Comparison of ENCODE assay signal across 19 cellular contexts in the genomic region with DNA sequence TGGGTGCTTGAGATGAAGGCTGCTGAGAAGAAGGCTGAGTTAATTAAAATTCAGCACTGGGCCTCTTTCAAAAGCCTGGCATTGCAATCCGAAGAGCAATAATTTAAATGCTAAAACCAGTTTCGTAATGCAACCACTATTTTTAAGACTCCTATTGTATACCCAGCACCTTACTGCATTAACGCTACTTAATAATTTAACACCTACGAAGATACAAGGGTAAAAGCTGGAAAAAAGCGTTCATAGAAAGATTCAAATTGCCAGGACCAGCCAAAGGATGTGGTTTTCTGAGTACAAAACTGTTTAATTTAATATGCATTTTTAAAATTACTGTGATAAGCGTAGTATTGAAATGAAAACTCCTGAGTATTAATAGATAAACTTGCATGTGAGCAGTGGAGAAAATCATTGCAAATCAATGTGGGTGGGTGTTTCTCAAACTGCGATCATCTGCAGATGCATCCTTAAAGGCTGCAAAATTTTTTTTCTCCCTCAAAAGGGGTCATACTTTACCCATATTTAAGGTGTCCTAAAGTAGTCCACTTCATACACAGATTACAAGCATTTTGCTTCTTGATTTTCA. TPM values are rescaled to one million over a fixed set of nuclear protein-coding genes. Genes with fewer than 3 reads are reported as not detected.
A peak's percentile ranks its signal among the peaks of the same experiment; 100 is the strongest.
DNase-seq lines count a peak whose midpoint lies in the region; ATAC-seq and TF ChIP-seq lines count a peak whose summit lies in the region.
"Had no signal": no experiment of that assay in that cellular context is flagged by ENCODE, and none has a peak within 500 bp of the region (broad histone marks: within the 10 kb centered on the region; RNA-seq: fewer than 3 reads in every experiment).

No MANE protein-coding gene starts in this region.

- no peaks in the 10 kb centered on the region for H3K27me3 Mint-ChIP-seq in activated CD8-positive, alpha-beta memory T cell treated with anti-CD3 and anti-CD28 coated beads, Interleukin-2, amount 10 ng/mL, durations not matched to agents 7 days and 5 days
- H3K27me3 Mint-ChIP-seq in CD8-positive, alpha-beta T cell (ENCODE audit: low read depth), result no peaks in the 10 kb centered on the region
- no peaks in the 10 kb centered on the region for H3K27me3 Mint-ChIP-seq in activated T-helper 17 cell treated with anti-CD3 and anti-CD28 coated beads, Interleukin-2, amount 50 U/mL, for 72 hours
- no peaks in the 10 kb centered on the region for H3K27me3 Mint-ChIP-seq in naive thymus-derived CD8-positive, alpha-beta T cell

- peak overlapping the region; percentile 34 for H3K27ac ChIP-seq in CD8-positive, alpha-beta T cell (ENCODE audit: low read depth, low read length)
- H3K27ac ChIP-seq: BLaER1 had no signal

- intact Hi-C loops in CD8-positive, alpha-beta T cell (cut with DNase I, micrococcal nuclease), result loop anchor here in 1 of 2 experiments (5.0 kb wide), 2 partner anchors 35 to 55 kb away; no protein-coding TSS in a partner anchor

- POLR2A ChIA-PET in CD8-positive, alpha-beta T cell (lab: Charles Lee), result interaction anchor here (0.7 to 1.0 kb wide), 2 partner anchors 11 to 12 kb away, joined by 3 to 4 read pairs; no protein-coding TSS in a partner anchor
- POLR2A ChIA-PET in naive thymus-derived CD8-positive, alpha-beta T cell (lab: Charles Lee), result interaction anchor here (0.7 to 2.7 kb wide), 5 partner anchors 11 to 88 kb away, joined by 3 to 9 read pairs (median 4); partner anchors contain the start of gene RASGRP1

- no peak for TF ChIP-seq CTCF in CD8-positive, alpha-beta T cell (IDR thresholded peaks at IDR 0.05)

- DNase-seq in activated CD8-positive, alpha-beta memory T cell treated with anti-CD3 and anti-CD28 coated beads, Interleukin-2, amount 10 ng/mL, durations not matched to agents 7 days and 5 days, result no peak
- DNase-seq in activated CD8-positive, alpha-beta memory T cell treated with anti-CD3 and anti-CD28 coated beads, Interleukin-2, amount 50 U/mL, for 4 hours, result no peak
- DNase-seq in CD8-positive, alpha-beta T cell, result no peak
- DNase-seq in naive thymus-derived CD8-positive, alpha-beta T cell, result no peak
- no peak for DNase-seq in SK-N-DZ (ENCODE audit: low spot score)
- DNase-seq: EL, HFFc6, MM.1S, NCI-H1092 treated with DMSO at 0.1 percent for 48 hours, NCI-H2107, NCI-H226, NCI-H526, OCI-M1, RPMI8226, SIG-M5 had no signal

- H3K36me3 ChIP-seq in CD8-positive, alpha-beta T cell (ENCODE audit: insufficient read depth, low read length), result no peaks in the 10 kb centered on the region
- H3K36me3 ChIP-seq: BLaER1 had no signal

- CTCF ChIA-PET in activated CD8-positive, alpha-beta memory T cell treated with anti-CD3 and anti-CD28 coated beads, Interleukin-2, amount 10 ng/mL, durations not matched to agents 7 days and 5 days (lab: Charles Lee), result interaction anchor here (1.4 kb wide), 2 partner anchors 13 to 113 kb away, joined by 3 to 4 read pairs; partner anchors contain the start of gene RASGRP1
- CTCF ChIA-PET in CD8-positive, alpha-beta T cell (lab: Charles Lee), result interaction anchor here (1.1 to 1.3 kb wide), 2 partner anchors 13 to 15 kb away, joined by 3 to 4 read pairs; partner anchors contain the start of gene RASGRP1

- peak overlapping the region; percentile 55 for H3K27ac Mint-ChIP-seq in activated CD8-positive, alpha-beta memory T cell treated with anti-CD3 and anti-CD28 coated beads, Interleukin-2, amount 10 ng/mL, durations not matched to agents 7 days and 5 days
- H3K27ac Mint-ChIP-seq in CD8-positive, alpha-beta T cell, result peak overlapping the region; percentile 84
- peak overlapping the region; percentile 11 for H3K27ac Mint-ChIP-seq in activated T-helper 17 cell treated with anti-CD3 and anti-CD28 coated beads, Interleukin-2, amount 50 U/mL, for 72 hours
- H3K27ac Mint-ChIP-seq in naive thymus-derived CD8-positive, alpha-beta T cell, result peak overlapping the region in 5 of 10 donors; percentile 7 to 76 (median 22)
- H3K27ac Mint-ChIP-seq: HFFc6 had no signal

- H3K27me3 ChIP-seq in CD8-positive, alpha-beta T cell (ENCODE audit: insufficient read depth, low read length), result no peaks in the 10 kb centered on the region
- H3K27me3 ChIP-seq: BLaER1 had no signal

- no peak for ATAC-seq in activated CD8-positive, alpha-beta memory T cell treated with anti-CD3 and anti-CD28 coated beads, Interleukin-2, amount 10 ng/mL, durations not matched to agents 7 days and 5 days
- ATAC-seq in CD8-positive, alpha-beta T cell, result peak; percentile 18
- ATAC-seq in activated T-helper 17 cell treated with anti-CD3 and anti-CD28 coated beads, Interleukin-2, amount 50 U/mL, for 72 hours (replicated peaks), result peak; percentile 21
- no peak for ATAC-seq in naive thymus-derived CD8-positive, alpha-beta T cell
- ATAC-seq in HG03521 (IDR thresholded peaks at IDR 0.05; ENCODE audit: unreplicated experiment), result no peak
- ATAC-seq in GM18517 (IDR thresholded peaks at IDR 0.05; ENCODE audit: unreplicated experiment), result no peak

- H3K9me3 ChIP-seq in CD8-positive, alpha-beta T cell (ENCODE audit: low read length), result no peaks in the 10 kb centered on the region

- peaks cover 2% of the 10 kb centered on the region for H3K9me3 Mint-ChIP-seq in activated CD8-positive, alpha-beta memory T cell treated with anti-CD3 and anti-CD28 coated beads, Interleukin-2, amount 10 ng/mL, durations not matched to agents 7 days and 5 days (ENCODE audit: low read depth)
- H3K9me3 Mint-ChIP-seq in CD8-positive, alpha-beta T cell, result no peaks in the 10 kb centered on the region
- no peaks in the 10 kb centered on the region for H3K9me3 Mint-ChIP-seq in activated T-helper 17 cell treated with anti-CD3 and anti-CD28 coated beads, Interleukin-2, amount 50 U/mL, for 72 hours
- H3K9me3 Mint-ChIP-seq in naive thymus-derived CD8-positive, alpha-beta T cell, result peaks cover 0 to 12% (median 0%) of the 10 kb centered on the region in 9 donors
- H3K9me3 Mint-ChIP-seq: HFFc6 had no signal

- H3K4me1 ChIP-seq in CD8-positive, alpha-beta T cell (ENCODE audit: insufficient read depth, low read length), result peaks cover 35% of the 10 kb centered on the region
- H3K4me1 ChIP-seq: BLaER1 had no signal

- peaks cover 14% of the 10 kb centered on the region for H3K36me3 Mint-ChIP-seq in activated CD8-positive, alpha-beta memory T cell treated with anti-CD3 and anti-CD28 coated beads, Interleukin-2, amount 10 ng/mL, durations not matched to agents 7 days and 5 days
- no peaks in the 10 kb centered on the region for H3K36me3 Mint-ChIP-seq in CD8-positive, alpha-beta T cell
- H3K36me3 Mint-ChIP-seq in activated T-helper 17 cell treated with anti-CD3 and anti-CD28 coated beads, Interleukin-2, amount 50 U/mL, for 72 hours (ENCODE audit: low read depth), result no peaks in the 10 kb centered on the region
- no peaks in the 10 kb centered on the region for H3K36me3 Mint-ChIP-seq in naive thymus-derived CD8-positive, alpha-beta T cell

- no peak overlapping the region for H3K4me3 ChIP-seq in CD8-positive, alpha-beta T cell (ENCODE audit: low read depth, low read length)
- H3K4me3 ChIP-seq: BLaER1 had no signal

- H3K4me1 Mint-ChIP-seq in activated CD8-positive, alpha-beta memory T cell treated with anti-CD3 and anti-CD28 coated beads, Interleukin-2, amount 10 ng/mL, durations not matched to agents 7 days and 5 days, result peaks cover 26% of the 10 kb centered on the region
- H3K4me1 Mint-ChIP-seq in CD8-positive, alpha-beta T cell (ENCODE audit: low read depth), result peaks cover 39% of the 10 kb centered on the region
- peaks cover 6% of the 10 kb centered on the region for H3K4me1 Mint-ChIP-seq in activated T-helper 17 cell treated with anti-CD3 and anti-CD28 coated beads, Interleukin-2, amount 50 U/mL, for 72 hours
- H3K4me1 Mint-ChIP-seq in naive thymus-derived CD8-positive, alpha-beta T cell, result peaks cover 8 to 49% (median 35%) of the 10 kb centered on the region in 4 donors

- H3K4me3 Mint-ChIP-seq in activated CD8-positive, alpha-beta memory T cell treated with anti-CD3 and anti-CD28 coated beads, Interleukin-2, amount 10 ng/mL, durations not matched to agents 7 days and 5 days, result peak overlapping the region; percentile 11
- H3K4me3 Mint-ChIP-seq in CD8-positive, alpha-beta T cell, result peak overlapping the region; percentile 42
- peak overlapping the region; percentile 49 for H3K4me3 Mint-ChIP-seq in activated T-helper 17 cell treated with anti-CD3 and anti-CD28 coated beads, Interleukin-2, amount 50 U/mL, for 72 hours
- H3K4me3 Mint-ChIP-seq in naive thymus-derived CD8-positive, alpha-beta T cell, result peak overlapping the region in 7 of 10 donors; percentile 0 to 53 (median 17)
- H3K4me3 Mint-ChIP-seq: HFFc6 had no signal

RNA-seq across cellular contexts. Expression of gene RASGRP1, which starts 12.9 kb away (rescaled TPM):
- total RNA-seq in activated CD8-positive, alpha-beta memory T cell treated with anti-CD3 and anti-CD28 coated beads, Interleukin-2, amount 10 ng/mL, durations not matched to agents 7 days and 5 days, result 100 to 1,000 TPM; 143 to 202 TPM
- total RNA-seq in CD8-positive, alpha-beta T cell, result 10 to 100 TPM; 58.2 to 65.2 TPM
- 100 to 1,000 TPM; 118 to 164 TPM for total RNA-seq in activated T-helper 17 cell treated with anti-CD3 and anti-CD28 coated beads, Interleukin-2, amount 50 U/mL, for 72 hours
- 10 to 100 TPM; 83.7 to 88.5 TPM for total RNA-seq in naive thymus-derived CD8-positive, alpha-beta T cell
- polyA plus RNA-seq in naive thymus-derived CD8-positive, alpha-beta T cell, result 10 to 100 TPM; 52.3 to 90.5 (median 73.4) TPM
- polyA plus RNA-seq in SK-N-DZ (2014; cell fraction: cytosol; rRNA removed), result 0.29 TPM in 1 of 2 replicates, not detected in the other
- not detected in 2 replicates for polyA plus RNA-seq in SK-N-DZ (2014; cell fraction: nucleus; rRNA removed)

Comparison
In these comparisons a context has a peak if more than half of its experiments do, and no peak if none do; other contexts are left out.
1. ATAC-seq: peak in CD8-positive, alpha-beta T cell (single experiment) and activated T-helper 17 cell treated with anti-CD3 and anti-CD28 coated beads, Interleukin-2, amount 50 U/mL, for 72 hours (single experiment); none in activated CD8-positive, alpha-beta memory T cell treated with anti-CD3 and anti-CD28 coated beads, Interleukin-2, amount 10 ng/mL, durations not matched to agents 7 days and 5 days (single experiment), naive thymus-derived CD8-positive, alpha-beta T cell (0 of 2), HG03521 (single experiment) and GM18517 (single experiment).
2. Peak in every context shown above with its lines, with median percentiles within 50 percentile points of each other: H3K4me3 Mint-ChIP-seq.